Comparison of ENCODE assay signal across 8 cellular contexts in genomic region chr16:88044121-88044581, GRCh38.
DNase-seq lines count a peak whose midpoint lies in the region; ATAC-seq and TF ChIP-seq lines count a peak whose summit lies in the region.
"Not testable (repeated sequence)": the region's sequence is repeated elsewhere in the genome, so short reads cannot be mapped to it uniquely, and the experiment has no call there.

No MANE protein-coding gene starts in this region.

- CTCF ChIA-PET in GM10248 (lab: Yijun Ruan, JAX): interaction anchor here (1.5 kb wide), 1 partner anchor 10 kb away, joined by 4 read pairs; no protein-coding TSS in a partner anchor

- POLR2A ChIA-PET in GM10248 (lab: Yijun Ruan, JAX): not testable (repeated sequence)

- DNase-seq in GM10248 (ENCODE audit: extremely low spot score): peak; percentile 63
- DNase-seq in NOMO-1 treated with dmso at 0.1 percent for 144 hours (lab: John Stamatoyannopoulos, UW; ENCODE audit: unreplicated experiment): peak; percentile 82
- not testable (repeated sequence) for DNase-seq in Right ventricle myocardium inferior (ENCODE audit: missing footprints)
- DNase-seq in stimulated activated naive CD8-positive, alpha-beta T cell treated with anti-CD3 and anti-CD28 coated beads, Interleukin-15, Interleukin-2, amounts not matched to agents 100 U/mL and 50 U/mL, for 24 hours: peak; percentile 14

- ATAC-seq in GM19023 (IDR thresholded peaks at IDR 0.05; ENCODE audit: unreplicated experiment): peak; percentile 66
- ATAC-seq in GM21447 (IDR thresholded peaks at IDR 0.05; ENCODE audit: unreplicated experiment): peak; percentile 57
- ATAC-seq in HG02840 (IDR thresholded peaks at IDR 0.05; ENCODE audit: low FRiP score, unreplicated experiment): peak; percentile 57
- ATAC-seq in HG03342 (IDR thresholded peaks at IDR 0.05; ENCODE audit: unreplicated experiment): peak; percentile 64
- ATAC-seq in Right ventricle myocardium inferior: peak; percentile 26
- peak; percentile 33 for ATAC-seq in stimulated activated naive CD8-positive, alpha-beta T cell treated with anti-CD3 and anti-CD28 coated beads, Interleukin-15, Interleukin-2, amounts not matched to agents 100 U/mL and 50 U/mL, for 24 hours

- intact Hi-C loops in Right ventricle myocardium inferior (cut with DNase I): not testable (repeated sequence)

- TF ChIP-seq CTCF in GM10248 (IDR thresholded peaks at IDR 0.05; ENCODE audit: control extremely low read depth, extremely low read depth, low read depth, missing control alignments): not testable (repeated sequence)
